ENCODE assay signal across 30 cellular contexts in the genomic region with DNA sequence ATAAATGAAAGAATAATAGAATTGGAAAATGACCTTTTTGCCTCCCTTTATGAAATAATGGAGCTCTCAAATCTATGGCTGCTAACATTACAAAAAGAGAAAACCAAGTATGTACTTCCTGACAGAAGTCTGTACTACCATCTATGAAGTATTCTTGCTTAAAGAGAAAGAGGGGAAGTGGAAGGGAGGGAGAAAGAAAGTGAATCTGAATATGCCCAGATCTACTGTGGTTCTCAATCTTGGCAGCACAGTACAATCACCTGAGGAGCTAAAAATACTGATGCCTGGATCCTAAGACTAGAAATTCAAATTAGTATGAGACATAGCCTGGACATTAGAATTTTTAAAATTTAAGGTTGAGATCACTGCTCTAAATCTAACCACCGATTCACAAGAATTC.
DNase-seq lines count a peak whose midpoint lies in the region; ATAC-seq, FAIRE-seq and TF ChIP-seq lines count a peak whose summit lies in the region.
"Had no signal": no experiment of that assay in that cellular context is flagged by ENCODE, and none has a peak within 500 bp of the region (broad histone marks: within the 10 kb centered on the region; RNA-seq: fewer than 3 reads in every experiment).

No MANE protein-coding gene starts in this region.

- H3K27me3 Mint-ChIP-seq in endodermal cell (ENCODE audit: insufficient read depth): no peaks in the 10 kb centered on the region

- peaks cover 2% of the 10 kb centered on the region for H3K9me3 Mint-ChIP-seq in endodermal cell
- H3K9me3 Mint-ChIP-seq: activated CD4-positive, alpha-beta T cell treated with anti-CD3 and anti-CD28 coated beads, Interleukin-2, amount 10 ng/mL, durations not matched to agents 24 days and 14 days; activated T-cell treated with anti-CD3 and anti-CD28 coated beads, Interleukin-2, amount 50 U/mL, for 24 hours; CD8-positive, alpha-beta T cell; immature natural killer cell had no signal

- POLR2A ChIA-PET in HepG2 (lab: Yijun Ruan, JAX): interaction anchor here (1.5 kb wide), 1 partner anchor 86 kb away, joined by 3 read pairs; the partner anchor contains the start of gene MALSU1

- H2AFZ ChIP-seq in HepG2 (ENCODE audit: low read length): no peak overlapping the region
- H2AFZ ChIP-seq: hepatocyte had no signal

- CTCF ChIA-PET in HepG2 (lab: Yijun Ruan, JAX; ENCODE audit: low intra/inter-chr PET ratio, low total read pairs): no interaction called here

- intact Hi-C loops in HepG2 (cut with micrococcal nuclease; ENCODE audit: unreplicated experiment) (no loop called here), right lobe of liver (cut with DNase I) (no loop called here)

- no peak for DNase-seq in HepG2 (ENCODE audit: low spot score)
- DNase-seq in right lobe of liver: no peak
- no peak for DNase-seq in endodermal cell
- DNase-seq in NCI-H748 (lab: John Stamatoyannopoulos, UW; ENCODE audit: unreplicated experiment): no peak
- DNase-seq in BE2C: no peak
- no peak for DNase-seq in foreskin keratinocyte
- no peak for DNase-seq in frontal cortex (ENCODE audit: low spot score in 2 of 2)
- DNase-seq: activated CD4-positive, alpha-beta T cell treated with anti-CD3 and anti-CD28 coated beads, Interleukin-2, amount 10 ng/mL, durations not matched to agents 24 days and 14 days; activated gamma-delta T cell treated with Interleukin-2 at 50 U/mL for 16 hours; activated T-cell treated with anti-CD3 and anti-CD28 coated beads, Interleukin-2, amount 50 U/mL, for 24 hours; caudate nucleus; CD8-positive, alpha-beta T cell; DMS 273 treated with DMSO at 0.1 percent for 48 hours; EL; foreskin melanocyte; immature natural killer cell; NCI-H1417 treated with DMSO at 0.1 percent for 48 hours; NCI-H2081; NCI-H774; stomach; thyroid gland had no signal

- peak overlapping the region; percentile 3 for H3K27ac Mint-ChIP-seq in endodermal cell
- H3K27ac Mint-ChIP-seq: activated CD4-positive, alpha-beta T cell treated with anti-CD3 and anti-CD28 coated beads, Interleukin-2, amount 10 ng/mL, durations not matched to agents 24 days and 14 days; activated T-cell treated with anti-CD3 and anti-CD28 coated beads, Interleukin-2, amount 50 U/mL, for 24 hours; CD8-positive, alpha-beta T cell; immature natural killer cell had no signal

- no peak overlapping the region for H3K27ac ChIP-seq in HepG2 (ENCODE audit: extremely low read length, insufficient read depth, low read length)
- H3K27ac ChIP-seq in right lobe of liver: no peak overlapping the region
- H3K27ac ChIP-seq in endodermal cell (ENCODE audit: low read depth, low read length): no peak overlapping the region
- no peak overlapping the region for H3K27ac ChIP-seq in foreskin keratinocyte
- H3K27ac ChIP-seq: esophagus muscularis mucosa, hepatocyte, RWPE1, SK-N-MC, stomach, thyroid gland had no signal

- no peak for FAIRE-seq in HepG2 (lab: Jason Lieb, UNC)
- no peak for FAIRE-seq in frontal cortex (lab: Jason Lieb, UNC)
- FAIRE-seq: A204.1, astrocyte, H1 had no signal

- H4K20me1 ChIP-seq in HepG2 (ENCODE audit: insufficient read depth, low read length): no peaks in the 10 kb centered on the region

- TF ChIP-seq CTCF in HepG2 (CRISPR knock-in tag; IDR thresholded peaks at IDR 0.05) (no peak), right lobe of liver (IDR thresholded peaks at IDR 0.05) (no peak), endodermal cell (conservative IDR thresholded peaks at IDR 0.05) (no peak), BE2C (IDR thresholded peaks at IDR 0.05; ENCODE audit: low read depth, low read length) (no peak), foreskin keratinocyte (conservative IDR thresholded peaks at IDR 0.05) (no peak)

- H3K36me3 ChIP-seq in HepG2 (replicated peaks in 1 of 2; ENCODE audit: control insufficient read depth in 1 of 2, insufficient read depth in 2 of 2, low read length in 2 of 2) (peaks cover 2 to 47% of the 10 kb centered on the region in 2 experiments; a peak in 3 of 5 replicates), right lobe of liver (no peaks in the 10 kb centered on the region), endodermal cell (ENCODE audit: control insufficient read depth, insufficient read depth, low read length) (peaks cover 69% of the 10 kb centered on the region), BE2C (peaks cover 32% of the 10 kb centered on the region)
- H3K36me3 ChIP-seq: esophagus muscularis mucosa, stomach, thyroid gland had no signal

- TF ChIP-seq EP300 in HepG2 (IDR thresholded peaks at IDR 0.05; ENCODE audit: low read depth in 2 of 2, low read length in 2 of 2): no peak
- no peak for TF ChIP-seq EP300 in HepG2 (CRISPR knock-in tag; IDR thresholded peaks at IDR 0.05; ENCODE audit: borderline replicate concordance)

- BruUV-seq in HepG2 (replicated peaks; lab: Mats Ljungman, UMichigan): TSS peak; percentile 5

- no peak for TF ChIP-seq RAD21 in HepG2 (CRISPR knock-in tag; IDR thresholded peaks at IDR 0.05)

- ATAC-seq in HepG2 (no peak), right lobe of liver (no peak), HG03342 (IDR thresholded peaks at IDR 0.05; ENCODE audit: unreplicated experiment) (peak; percentile 53), foreskin keratinocyte (no peak)
- ATAC-seq: CD8-positive, alpha-beta T cell; left lobe of liver had no signal

- H3K36me3 Mint-ChIP-seq in endodermal cell (ENCODE audit: low read depth): peaks cover 59% of the 10 kb centered on the region
- H3K36me3 Mint-ChIP-seq: CD8-positive, alpha-beta T cell; immature natural killer cell had no signal

- H3K4me3 Mint-ChIP-seq in endodermal cell: no peak overlapping the region
- H3K4me3 Mint-ChIP-seq: activated CD4-positive, alpha-beta T cell treated with anti-CD3 and anti-CD28 coated beads, Interleukin-2, amount 10 ng/mL, durations not matched to agents 24 days and 14 days; activated T-cell treated with anti-CD3 and anti-CD28 coated beads, Interleukin-2, amount 50 U/mL, for 24 hours; CD8-positive, alpha-beta T cell; immature natural killer cell had no signal

- peaks cover 48% of the 10 kb centered on the region for H3K79me2 ChIP-seq in HepG2 (ENCODE audit: insufficient read depth, low read length)

- H3K27me3 ChIP-seq in HepG2 (ENCODE audit: control insufficient read depth in 1 of 2, insufficient read depth in 2 of 2, low read length in 2 of 2) (no peaks in the 10 kb centered on the region), right lobe of liver (no peaks in the 10 kb centered on the region), endodermal cell (ENCODE audit: control insufficient read depth, insufficient read depth, low read length, poor library complexity, severe bottlenecking) (no peaks in the 10 kb centered on the region), BE2C (no peaks in the 10 kb centered on the region), foreskin keratinocyte (no peaks in the 10 kb centered on the region)
- H3K27me3 ChIP-seq: esophagus muscularis mucosa, hepatocyte, thyroid gland had no signal

- H3K4me3 ChIP-seq in HepG2 (replicated peaks in 1 of 3; ENCODE audit: insufficient read depth in 1 of 3, low read depth in 2 of 3, low read length in 3 of 3) (no peak overlapping the region), right lobe of liver (no peak overlapping the region), endodermal cell (ENCODE audit: low read length) (no peak overlapping the region), BE2C (ENCODE audit: low read depth, low read length) (no peak overlapping the region)
- H3K4me3 ChIP-seq: esophagus muscularis mucosa, hepatocyte, SK-N-MC, stomach, thyroid gland had no signal

- 100% methylated on average over 1 of the region's 1 CpG for WGBS in HepG2 (ENCODE audit: low lambda C conversion rate)
- WGBS in right lobe of liver (ENCODE audit: insufficient coverage, low coverage, low lambda C conversion rate, missing lambda C conversion rate): 100% methylated on average over 1 of the region's 1 CpG
- 93 to 100% methylated on average over 1 of the region's 1 CpG for WGBS in endodermal cell (ENCODE audit: insufficient coverage in 1 of 2, insufficient read length in 1 of 2), 2 experiments

- H3K4me1 ChIP-seq in HepG2 (ENCODE audit: insufficient read depth, low read length) (no peaks in the 10 kb centered on the region), right lobe of liver (no peaks in the 10 kb centered on the region), endodermal cell (ENCODE audit: control insufficient read depth, insufficient read depth, low read length) (no peaks in the 10 kb centered on the region), BE2C (no peaks in the 10 kb centered on the region), foreskin keratinocyte (peaks cover 4% of the 10 kb centered on the region)
- H3K4me1 ChIP-seq: esophagus muscularis mucosa, stomach, thyroid gland had no signal

- H3K9ac ChIP-seq in HepG2 (ENCODE audit: insufficient read depth, low read depth, low read length) (no peak overlapping the region), endodermal cell (ENCODE audit: extremely low read depth, low read length, poor library complexity, severe bottlenecking) (no peak overlapping the region)

- H3K4me2 ChIP-seq in HepG2 (ENCODE audit: low read depth, low read length): no peak overlapping the region
- H3K4me2 ChIP-seq: hepatocyte had no signal

- H3K9me3 ChIP-seq in HepG2 (ENCODE audit: low read length) (no peaks in the 10 kb centered on the region), right lobe of liver (no peaks in the 10 kb centered on the region), endodermal cell (ENCODE audit: control insufficient read depth, low read length) (no peaks in the 10 kb centered on the region), BE2C (no peaks in the 10 kb centered on the region)
- H3K9me3 ChIP-seq: esophagus muscularis mucosa, stomach, thyroid gland had no signal

- TF ChIP-seq POLR2A in HepG2 (IDR thresholded peaks at IDR 0.05; ENCODE audit: insufficient read depth in 1 of 2, low read depth in 2 of 2, low read length in 2 of 2): no peak
- TF ChIP-seq POLR2A in right lobe of liver (IDR thresholded peaks at IDR 0.05): no peak

- H3K4me1 Mint-ChIP-seq in endodermal cell: peaks cover 3% of the 10 kb centered on the region
- H3K4me1 Mint-ChIP-seq: immature natural killer cell had no signal

- in situ Hi-C loops in HepG2 (cut with HindIII; ENCODE audit: extremely low pct_ligation_motif_present, low pct_unique_long_range_greater_than_20kb): no loop called here

TF ChIP-seq in HepG2, 621 proteins besides CTCF, POLR2A, EP300 and RAD21 (continues in another document):
- TF ChIP-seq ZNF776 (CRISPR knock-in tag; IDR thresholded peaks at IDR 0.05): no peak
- TF ChIP-seq TEF (CRISPR knock-in tag; IDR thresholded peaks at IDR 0.05): no peak
- no peak for TF ChIP-seq ZNF747 (CRISPR knock-in tag; IDR thresholded peaks at IDR 0.05; ENCODE audit: borderline replicate concordance)
- TF ChIP-seq ZNF674 (CRISPR knock-in tag; IDR thresholded peaks at IDR 0.05; ENCODE audit: low read depth): no peak
- no peak for TF ChIP-seq GABPB1 (CRISPR knock-in tag; IDR thresholded peaks at IDR 0.05)
